In genomic region chr14:23939607-23940326, GRCh38 we compare ENCODE assay signal across 18 cellular contexts.
"Had no signal": no experiment of that assay in that cellular context is flagged by ENCODE, and none has a peak within 500 bp of the region (broad histone marks: within the 10 kb centered on the region; RNA-seq: fewer than 3 reads in every experiment).

No MANE protein-coding gene starts in this region.

- H3K4me3 Mint-ChIP-seq: activated CD8-positive, alpha-beta memory T cell treated with anti-CD3 and anti-CD28 coated beads, Interleukin-2, amount 10 ng/mL, durations not matched to agents 7 days and 5 days; activated naive CD8-positive, alpha-beta T cell treated with anti-CD3 and anti-CD28 coated beads for 36 hours; activated T-cell treated with anti-CD3 and anti-CD28 coated beads, Interleukin-2, amount 50 U/mL, for 4 hours; central memory CD8-positive, alpha-beta T cell; stimulated activated naive CD8-positive, alpha-beta T cell treated with anti-CD3 and anti-CD28 coated beads, Interleukin-15, Interleukin-2, amounts not matched to agents 100 ng/mL and 50 ng/mL, for 24 hours had no signal

- H3K4me1 Mint-ChIP-seq: activated CD8-positive, alpha-beta memory T cell treated with anti-CD3 and anti-CD28 coated beads, Interleukin-2, amount 10 ng/mL, durations not matched to agents 7 days and 5 days had no signal

- H3K27me3 Mint-ChIP-seq: activated CD8-positive, alpha-beta memory T cell treated with anti-CD3 and anti-CD28 coated beads, Interleukin-2, amount 10 ng/mL, durations not matched to agents 7 days and 5 days; activated naive CD8-positive, alpha-beta T cell treated with anti-CD3 and anti-CD28 coated beads for 36 hours; central memory CD8-positive, alpha-beta T cell; stimulated activated naive CD8-positive, alpha-beta T cell treated with anti-CD3 and anti-CD28 coated beads, Interleukin-15, Interleukin-2, amounts not matched to agents 100 ng/mL and 50 ng/mL, for 24 hours had no signal

- DNase-seq: activated CD4-positive, alpha-beta T cell treated with anti-CD3 and anti-CD28 coated beads, Interleukin-2, amount 50 U/mL, for 48 hours; activated CD4-positive, CD25-positive, alpha-beta regulatory T cell treated with anti-CD3 and anti-CD28 coated beads, Interleukin-2, amount 50 U/mL, for 72 hours; activated CD8-positive, alpha-beta memory T cell treated with anti-CD3 and anti-CD28 coated beads, Interleukin-2, amount 10 ng/mL, durations not matched to agents 7 days and 5 days; activated gamma-delta T cell; activated naive CD8-positive, alpha-beta T cell treated with anti-CD3 and anti-CD28 coated beads for 36 hours; activated T-cell treated with anti-CD3 and anti-CD28 coated beads, Interleukin-2, amount 50 U/mL, for 4 hours; amygdala; body of pancreas; effector CD8-positive, alpha-beta T cell; head of caudate nucleus; kidney glomerular epithelial cell; psoas muscle; T-helper 1 cell; T1000; trophoblast cell had no signal

- ATAC-seq: activated CD8-positive, alpha-beta memory T cell treated with anti-CD3 and anti-CD28 coated beads, Interleukin-2, amount 10 ng/mL, durations not matched to agents 7 days and 5 days; activated T-cell treated with anti-CD3 and anti-CD28 coated beads, Interleukin-2, amount 50 U/mL, for 4 hours; body of pancreas; psoas muscle; sciatic nerve had no signal

- H3K9me3 Mint-ChIP-seq: activated naive CD8-positive, alpha-beta T cell treated with anti-CD3 and anti-CD28 coated beads for 36 hours; activated T-cell treated with anti-CD3 and anti-CD28 coated beads, Interleukin-2, amount 50 U/mL, for 4 hours; central memory CD8-positive, alpha-beta T cell; stimulated activated naive CD8-positive, alpha-beta T cell treated with anti-CD3 and anti-CD28 coated beads, Interleukin-15, Interleukin-2, amounts not matched to agents 100 ng/mL and 50 ng/mL, for 24 hours had no signal

- H3K27ac Mint-ChIP-seq: activated CD8-positive, alpha-beta memory T cell treated with anti-CD3 and anti-CD28 coated beads, Interleukin-2, amount 10 ng/mL, durations not matched to agents 7 days and 5 days; activated naive CD8-positive, alpha-beta T cell treated with anti-CD3 and anti-CD28 coated beads for 36 hours; stimulated activated naive CD8-positive, alpha-beta T cell treated with anti-CD3 and anti-CD28 coated beads, Interleukin-15, Interleukin-2, amounts not matched to agents 100 ng/mL and 50 ng/mL, for 24 hours had no signal
